In the genomic region with DNA sequence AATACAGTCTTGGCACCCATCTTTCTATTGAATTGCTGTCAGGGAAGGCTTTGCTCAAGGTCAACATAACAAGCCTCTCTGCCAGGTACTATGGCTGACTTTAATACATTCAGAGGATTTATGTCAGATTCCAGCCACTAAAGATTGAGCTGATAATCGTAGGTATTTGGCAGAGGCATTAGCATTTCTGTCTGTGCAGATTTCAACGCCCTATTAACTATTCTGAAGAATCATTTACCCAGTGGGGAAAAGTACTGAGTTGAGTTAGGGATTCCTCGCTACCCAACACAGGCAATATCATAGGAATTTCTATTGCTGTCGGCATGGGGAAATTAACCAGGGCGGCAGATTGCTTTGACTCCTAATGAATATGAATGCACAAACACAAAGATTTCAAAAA, we compare ENCODE assay signal across 20 cellular contexts.
"Had no signal": no experiment of that assay in that cellular context is flagged by ENCODE, and none has a peak within 500 bp of the region (broad histone marks: within the 10 kb centered on the region; RNA-seq: fewer than 3 reads in every experiment).

No MANE protein-coding gene starts in this region.

- H3K27ac Mint-ChIP-seq: activated naive CD8-positive, alpha-beta T cell treated with anti-CD3 and anti-CD28 coated beads for 36 hours; activated T-helper 2 cell treated with anti-CD3 and anti-CD28 coated beads, Interferon-gamma antibody, Interleukin-2, Interleukin-4, amounts not matched to agents 10 μg/mL and 5 μg/mL and 100 μg/mL, durations not matched to agents 14 hours and 24 hours and 36 hours; nephron progenitor cell; stimulated activated effector memory CD8-positive, alpha-beta T cell treated with anti-CD3 and anti-CD28 coated beads, Interleukin-12 subunit alpha, Interleukin-12 subunit beta, amount 100 ng/mL, for 72 hours; stimulated activated naive CD8-positive, alpha-beta T cell treated with anti-CD3 and anti-CD28 coated beads, Interleukin-15, amount 100 ng/mL, for 72 hours; WTC11 had no signal

- DNase-seq: activated naive CD4-positive, alpha-beta T cell; activated naive CD8-positive, alpha-beta T cell treated with anti-CD3 and anti-CD28 coated beads for 36 hours; activated T-cell treated with anti-CD3 and anti-CD28 coated beads, Interleukin-2, amount 50 U/mL, for 1 hour; amniotic stem cell; dermis blood vessel endothelial cell; effector CD8-positive, alpha-beta T cell; foreskin keratinocyte; left ventricle myocardium superior; mammary epithelial cell; nephron progenitor cell; right lobe of liver; stimulated activated CD4-positive, alpha-beta T cell treated with anti-CD3 and anti-CD28 coated beads, Interleukin-1b, Interleukin-23, amount 100 ng/mL, for 48 hours; stimulated activated naive CD8-positive, alpha-beta T cell treated with anti-CD3 and anti-CD28 coated beads, Interleukin-15, amount 100 ng/mL, for 72 hours; T1000; tibial artery had no signal

- H3K4me3 Mint-ChIP-seq: activated naive CD8-positive, alpha-beta T cell treated with anti-CD3 and anti-CD28 coated beads for 36 hours; nephron progenitor cell; stimulated activated effector memory CD8-positive, alpha-beta T cell treated with anti-CD3 and anti-CD28 coated beads, Interleukin-12 subunit alpha, Interleukin-12 subunit beta, amount 100 ng/mL, for 72 hours; stimulated activated naive CD8-positive, alpha-beta T cell treated with anti-CD3 and anti-CD28 coated beads, Interleukin-15, amount 100 ng/mL, for 72 hours; WTC11 had no signal

- H3K4me3 ChIP-seq: cardiac muscle cell, right lobe of liver, skin epidermis, tibial artery had no signal

- H3K4me1 ChIP-seq: foreskin keratinocyte, right lobe of liver, tibial artery had no signal

- H3K27me3 ChIP-seq: cardiac muscle cell, foreskin keratinocyte, right lobe of liver, tibial artery had no signal

- H3K27ac ChIP-seq: cardiac muscle cell, foreskin keratinocyte, right lobe of liver, skin epidermis, tibial artery had no signal

- H3K36me3 Mint-ChIP-seq: activated naive CD8-positive, alpha-beta T cell treated with anti-CD3 and anti-CD28 coated beads for 36 hours; stimulated activated effector memory CD8-positive, alpha-beta T cell treated with anti-CD3 and anti-CD28 coated beads, Interleukin-12 subunit alpha, Interleukin-12 subunit beta, amount 100 ng/mL, for 72 hours; WTC11 had no signal

- H3K9me3 ChIP-seq: tibial artery had no signal

- H3K36me3 ChIP-seq: cardiac muscle cell, right lobe of liver, tibial artery had no signal

- H3K4me1 Mint-ChIP-seq: activated naive CD8-positive, alpha-beta T cell treated with anti-CD3 and anti-CD28 coated beads for 36 hours; stimulated activated effector memory CD8-positive, alpha-beta T cell treated with anti-CD3 and anti-CD28 coated beads, Interleukin-12 subunit alpha, Interleukin-12 subunit beta, amount 100 ng/mL, for 72 hours; stimulated activated naive CD8-positive, alpha-beta T cell treated with anti-CD3 and anti-CD28 coated beads, Interleukin-15, amount 100 ng/mL, for 72 hours had no signal

- ATAC-seq: foreskin keratinocyte; left ventricle myocardium superior; right lobe of liver; stimulated activated effector memory CD8-positive, alpha-beta T cell treated with anti-CD3 and anti-CD28 coated beads, Interleukin-12 subunit alpha, Interleukin-12 subunit beta, amount 100 ng/mL, for 72 hours; stimulated activated naive CD8-positive, alpha-beta T cell treated with anti-CD3 and anti-CD28 coated beads, Interleukin-15, amount 100 ng/mL, for 72 hours; WTC11 had no signal

- H3K27me3 Mint-ChIP-seq: activated naive CD8-positive, alpha-beta T cell treated with anti-CD3 and anti-CD28 coated beads for 36 hours; stimulated activated naive CD8-positive, alpha-beta T cell treated with anti-CD3 and anti-CD28 coated beads, Interleukin-15, amount 100 ng/mL, for 72 hours had no signal

- H3K9me3 Mint-ChIP-seq: activated T-helper 2 cell treated with anti-CD3 and anti-CD28 coated beads, Interferon-gamma antibody, Interleukin-2, Interleukin-4, amounts not matched to agents 10 μg/mL and 5 μg/mL and 100 μg/mL, durations not matched to agents 14 hours and 24 hours and 36 hours; nephron progenitor cell had no signal
